ENCODE assay signal across 8 cellular contexts in the genomic region with DNA sequence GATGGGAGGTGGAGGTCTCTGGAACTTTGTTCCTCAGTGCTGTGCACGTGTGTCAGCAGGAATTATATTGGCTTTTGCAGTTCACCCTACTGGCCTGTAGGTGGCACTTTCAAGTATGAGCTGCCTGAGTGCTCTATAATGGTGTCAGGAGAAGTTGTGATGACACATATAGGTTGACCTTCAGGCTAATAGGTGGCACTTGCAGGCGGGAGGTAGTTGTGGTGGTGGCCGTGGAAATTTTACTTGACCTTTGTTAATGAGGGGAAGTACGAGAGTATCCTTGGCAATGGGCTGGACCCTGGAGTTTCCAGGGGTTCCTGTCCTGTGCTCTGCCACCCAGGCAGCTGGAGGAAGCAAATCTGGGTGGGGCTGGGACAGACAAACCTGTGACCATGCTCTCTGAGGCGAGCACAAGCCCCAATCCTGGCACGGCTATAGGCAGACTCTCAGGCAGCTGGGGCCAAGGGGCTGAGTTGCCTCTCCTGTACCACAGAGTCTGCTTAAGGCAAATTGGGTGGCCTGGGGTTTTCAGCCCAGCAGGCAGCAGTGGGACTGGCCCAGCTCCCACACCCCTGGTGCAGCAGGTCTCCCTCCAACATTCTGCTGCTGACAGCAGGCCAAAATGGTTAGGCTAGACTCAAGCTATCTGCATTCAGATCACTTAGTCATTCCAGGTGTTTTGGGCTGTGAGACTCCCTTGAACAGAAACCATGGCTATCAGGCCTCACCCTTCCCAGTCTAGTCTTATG.
A peak's percentile ranks its signal among the peaks of the same experiment; 100 is the strongest.
DNase-seq lines count a peak whose midpoint lies in the region; ATAC-seq, FAIRE-seq and TF ChIP-seq lines count a peak whose summit lies in the region.

No MANE protein-coding gene starts in this region.

- TF ChIP-seq POLR2A in gastroesophageal sphincter (IDR thresholded peaks at IDR 0.05) = no peak

- CTCF ChIA-PET in HEK293 (lab: Yijun Ruan, JAX) = interaction anchor here (0.6 to 2.6 kb wide), 15 partner anchors 8 to 432 kb away, joined by 3 to 9 read pairs (median 4); partner anchors contain the start of gene RAB38

- H3K9me3 ChIP-seq in HEK293 (ENCODE audit: control insufficient read depth, insufficient read depth, low read depth, low read length) (no peaks in the 10 kb centered on the region), WERI-Rb-1 (ENCODE audit: severe bottlenecking) (no peaks in the 10 kb centered on the region), pancreas (no peaks in the 10 kb centered on the region), gastroesophageal sphincter (no peaks in the 10 kb centered on the region)

- H3K4me1 ChIP-seq in HEK293 (ENCODE audit: control insufficient read depth, insufficient read depth, low read length) (no peaks in the 10 kb centered on the region), pancreas (no peaks in the 10 kb centered on the region), gastroesophageal sphincter (peaks cover 0 to 8% (median 0%) of the 10 kb centered on the region in 3 donors)

- H3K27me3 ChIP-seq in WERI-Rb-1 (ENCODE audit: insufficient read depth, low read depth, severe bottlenecking) (no peaks in the 10 kb centered on the region), pancreas (no peaks in the 10 kb centered on the region), gastroesophageal sphincter (no peaks in the 10 kb centered on the region)

- peak; percentile 26 for DNase-seq in 8988T
- peak; percentile 73 for DNase-seq in GM12865 (ENCODE audit: low read depth)
- DNase-seq in LNCaP clone FGC (ENCODE audit: low read depth) = peak; percentile 21
- DNase-seq in WERI-Rb-1 = peak; percentile 42
- DNase-seq in epithelial cell of proximal tubule (ENCODE audit: low read depth) = no peak
- peak in 3 of 6 donors; percentile 9 to 57 (median 28) for DNase-seq in pancreas

- POLR2A ChIA-PET in HEK293 (lab: Yijun Ruan, JAX) = no interaction called here

- no peak for TF ChIP-seq EP300 in gastroesophageal sphincter (IDR thresholded peaks at IDR 0.05)

- ATAC-seq in pancreas (peak in 3 of 4 donors; percentile 73 to 85 (median 74)), gastroesophageal sphincter (no peak)

- intact Hi-C loops in pancreas (cut with DNase I) = no loop called here

- H3K27ac ChIP-seq in HEK293 (ENCODE audit: extremely low read depth, low read depth, low read length) (no peak overlapping the region), WERI-Rb-1 (no peak overlapping the region), pancreas (no peak overlapping the region), gastroesophageal sphincter (no peak overlapping the region)

- WGBS in pancreas, 2 donors = 72 to 75% methylated on average over 6 of the region's 6 CpGs
- WGBS in gastroesophageal sphincter (ENCODE audit: low coverage in 1 of 2), 2 donors = no CpG with 5 or more reads among the region's 6 CpGs

- H3K36me3 ChIP-seq in HEK293 (ENCODE audit: control insufficient read depth in 2 of 2, insufficient read depth in 1 of 2, low read length in 2 of 2) (no peaks in the 10 kb centered on the region), WERI-Rb-1 (no peaks in the 10 kb centered on the region), pancreas (no peaks in the 10 kb centered on the region), gastroesophageal sphincter (no peaks in the 10 kb centered on the region)

- H3K4me3 ChIP-seq in GM12865 (ENCODE audit: low read depth, low read length) = no peak overlapping the region
- no peak overlapping the region for H3K4me3 ChIP-seq in HEK293 (ENCODE audit: low read depth, low read length)
- H3K4me3 ChIP-seq in LNCaP clone FGC (ENCODE audit: low read depth, low read length) = no peak overlapping the region
- no peak overlapping the region for H3K4me3 ChIP-seq in WERI-Rb-1 (ENCODE audit: low read depth, low read length)
- H3K4me3 ChIP-seq in epithelial cell of proximal tubule (ENCODE audit: low read depth, low read length) = no peak overlapping the region
- no peak overlapping the region for H3K4me3 ChIP-seq in pancreas
- no peak overlapping the region for H3K4me3 ChIP-seq in gastroesophageal sphincter

- FAIRE-seq in pancreas (lab: Jason Lieb, UNC) = no peak

- TF ChIP-seq CTCF in GM12865 (IDR thresholded peaks at IDR 0.05; ENCODE audit: insufficient read depth, low read depth, low read length, missing control alignments) (peak; percentile 78), HEK293 (tag by site-specific recombination; IDR thresholded peaks at IDR 0.05) (peak; percentile 36; the same call in 1 of the 2 replicates), LNCaP clone FGC (IDR thresholded peaks at IDR 0.05; ENCODE audit: control insufficient read depth, extremely low read depth, insufficient read depth) (peak; percentile 86), WERI-Rb-1 (IDR thresholded peaks at IDR 0.05; ENCODE audit: low read depth, low read length) (peak; percentile 69), epithelial cell of proximal tubule (conservative IDR thresholded peaks at IDR 0.05; ENCODE audit: low read depth, low read length) (peak; percentile 79), pancreas (IDR thresholded peaks at IDR 0.05) (peak; percentile 36 to 48 (median 39)), gastroesophageal sphincter (IDR thresholded peaks at IDR 0.05) (peak in 2 of 4 experiments; percentile 30 to 52)

TF ChIP-seq in HEK293, 187 proteins besides CTCF, POLR2A, EP300 and RAD21:
- TF ChIP-seq ZNF654 (tag by site-specific recombination; IDR thresholded peaks at IDR 0.05; ENCODE audit: low read depth) = peak; percentile 27; the same call in 1 of the 2 replicates
- peak; percentile 60; the same call in 1 of the 2 replicates for TF ChIP-seq ZNF2 (tag by site-specific recombination; IDR thresholded peaks at IDR 0.05)
- TF ChIP-seq, protein P1, sequence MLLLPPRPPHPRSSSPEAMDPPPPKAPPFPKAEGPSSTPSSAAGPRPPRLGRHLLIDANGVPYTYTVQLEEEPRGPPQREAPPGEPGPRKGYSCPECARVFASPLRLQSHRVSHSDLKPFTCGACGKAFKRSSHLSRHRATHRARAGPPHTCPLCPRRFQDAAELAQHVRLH (tag by site-specific recombination; IDR thresholded peaks at IDR 0.05) = no peak
